ENCODE assay signal across 15 cellular contexts in the genomic region with DNA sequence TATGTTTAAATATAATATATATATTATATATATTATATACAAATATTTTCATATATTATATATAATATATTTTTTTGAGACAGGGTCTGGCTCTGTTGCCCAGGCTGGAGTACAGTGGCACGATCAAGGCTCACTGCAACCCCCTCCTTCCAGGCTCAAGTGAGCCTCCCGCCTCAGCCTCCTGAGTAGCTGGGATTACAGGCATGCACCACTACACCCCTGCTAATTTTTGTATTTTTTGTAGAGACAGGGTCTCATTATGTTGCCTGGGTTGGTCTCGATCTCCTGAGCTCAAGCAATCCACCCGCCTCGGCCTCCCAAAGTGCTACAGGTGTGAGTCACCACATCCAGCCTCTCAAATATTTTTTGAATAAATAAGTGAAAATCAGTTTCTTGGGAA.
DNase-seq lines count a peak whose midpoint lies in the region; ATAC-seq and TF ChIP-seq lines count a peak whose summit lies in the region.
"Had no signal": no experiment of that assay in that cellular context is flagged by ENCODE, and none has a peak within 500 bp of the region (broad histone marks: within the 10 kb centered on the region; RNA-seq: fewer than 3 reads in every experiment).

No MANE protein-coding gene starts in this region.

- H3K9me3 Mint-ChIP-seq in activated naive CD4-positive, alpha-beta T cell treated with anti-CD3 and anti-CD28 coated beads, Interleukin-2, amount 10 ng/mL, durations not matched to agents 7 days and 5 days = no peaks in the 10 kb centered on the region
- H3K9me3 Mint-ChIP-seq in activated naive CD8-positive, alpha-beta T cell treated with anti-CD3 and anti-CD28 coated beads, Interleukin-2, amount 50 U/mL, for 24 hours = no peaks in the 10 kb centered on the region
- H3K9me3 Mint-ChIP-seq: CD8-positive, alpha-beta T cell; H9 had no signal

- peak; percentile 15 for ATAC-seq in activated naive CD8-positive, alpha-beta T cell treated with anti-CD3 and anti-CD28 coated beads, Interleukin-2, amount 50 U/mL, for 24 hours
- no peak for ATAC-seq in HG03135 (IDR thresholded peaks at IDR 0.05; ENCODE audit: unreplicated experiment)
- ATAC-seq: CD8-positive, alpha-beta T cell had no signal

- POLR2A ChIA-PET in HEK293 (lab: Yijun Ruan, JAX) = no interaction called here

- H3K27ac Mint-ChIP-seq in activated naive CD4-positive, alpha-beta T cell treated with anti-CD3 and anti-CD28 coated beads, Interleukin-2, amount 10 ng/mL, durations not matched to agents 7 days and 5 days = no peak overlapping the region
- H3K27ac Mint-ChIP-seq in activated naive CD8-positive, alpha-beta T cell treated with anti-CD3 and anti-CD28 coated beads, Interleukin-2, amount 50 U/mL, for 24 hours = no peak overlapping the region
- H3K27ac Mint-ChIP-seq: CD14-positive monocyte; CD8-positive, alpha-beta T cell; H9 had no signal

- DNase-seq in activated naive CD4-positive, alpha-beta T cell treated with anti-CD3 and anti-CD28 coated beads, Interleukin-2, amount 10 ng/mL, durations not matched to agents 7 days and 5 days = peak; percentile 29
- DNase-seq in activated naive CD4-positive, alpha-beta T cell treated with Interleukin-2 at 50 U/mL for 16 hours = no peak
- DNase-seq in M059J (ENCODE audit: low read depth) (peak; percentile 12), superior temporal gyrus (ENCODE audit: extremely low spot score) (no peak)
- no peak for DNase-seq in activated naive CD8-positive, alpha-beta T cell treated with anti-CD3 and anti-CD28 coated beads, Interleukin-2, amount 50 U/mL, for 24 hours
- DNase-seq: CD8-positive, alpha-beta T cell; COR-L47; DMS153; DMS79 treated with DMSO at 0.1 percent for 48 hours; EL; GOT3; H9 had no signal

- peaks cover 11% of the 10 kb centered on the region for H3K27me3 Mint-ChIP-seq in activated naive CD4-positive, alpha-beta T cell treated with anti-CD3 and anti-CD28 coated beads, Interleukin-2, amount 10 ng/mL, durations not matched to agents 7 days and 5 days
- no peaks in the 10 kb centered on the region for H3K27me3 Mint-ChIP-seq in activated naive CD8-positive, alpha-beta T cell treated with anti-CD3 and anti-CD28 coated beads, Interleukin-2, amount 50 U/mL, for 24 hours

- H3K4me1 ChIP-seq in HEK293 (ENCODE audit: control insufficient read depth, insufficient read depth, low read length) = peaks cover 16% of the 10 kb centered on the region

- CTCF ChIA-PET in activated naive CD4-positive, alpha-beta T cell treated with anti-CD3 and anti-CD28 coated beads, Interleukin-2, amount 10 ng/mL, durations not matched to agents 7 days and 5 days (lab: Charles Lee) = no interaction called here
- CTCF ChIA-PET in HEK293 (lab: Yijun Ruan, JAX) = no interaction called here

- no peak overlapping the region for H3K27ac ChIP-seq in HEK293 (ENCODE audit: extremely low read depth, low read depth, low read length)

- no peak overlapping the region for H3K4me3 Mint-ChIP-seq in activated naive CD4-positive, alpha-beta T cell treated with anti-CD3 and anti-CD28 coated beads, Interleukin-2, amount 10 ng/mL, durations not matched to agents 7 days and 5 days
- H3K4me3 Mint-ChIP-seq in activated naive CD8-positive, alpha-beta T cell treated with anti-CD3 and anti-CD28 coated beads, Interleukin-2, amount 50 U/mL, for 24 hours = no peak overlapping the region
- H3K4me3 Mint-ChIP-seq: CD14-positive monocyte; CD8-positive, alpha-beta T cell; H9 had no signal

- no peak overlapping the region for H3K4me3 ChIP-seq in HEK293 (ENCODE audit: low read depth, low read length)

- no peaks in the 10 kb centered on the region for H3K4me1 Mint-ChIP-seq in activated naive CD4-positive, alpha-beta T cell treated with anti-CD3 and anti-CD28 coated beads, Interleukin-2, amount 10 ng/mL, durations not matched to agents 7 days and 5 days
- no peaks in the 10 kb centered on the region for H3K4me1 Mint-ChIP-seq in activated naive CD8-positive, alpha-beta T cell treated with anti-CD3 and anti-CD28 coated beads, Interleukin-2, amount 50 U/mL, for 24 hours
- H3K4me1 Mint-ChIP-seq: CD14-positive monocyte had no signal

- TF ChIP-seq CTCF in HEK293 (tag by site-specific recombination; IDR thresholded peaks at IDR 0.05) = no peak

- H3K36me3 ChIP-seq in HEK293 (ENCODE audit: control insufficient read depth in 2 of 2, insufficient read depth in 1 of 2, low read length in 2 of 2) = no peaks in the 10 kb centered on the region

- no peaks in the 10 kb centered on the region for H3K36me3 Mint-ChIP-seq in activated naive CD4-positive, alpha-beta T cell treated with anti-CD3 and anti-CD28 coated beads, Interleukin-2, amount 10 ng/mL, durations not matched to agents 7 days and 5 days
- no peaks in the 10 kb centered on the region for H3K36me3 Mint-ChIP-seq in activated naive CD8-positive, alpha-beta T cell treated with anti-CD3 and anti-CD28 coated beads, Interleukin-2, amount 50 U/mL, for 24 hours (ENCODE audit: low read depth)
- H3K36me3 Mint-ChIP-seq: CD14-positive monocyte; CD8-positive, alpha-beta T cell had no signal

- H3K9me3 ChIP-seq in HEK293 (ENCODE audit: control insufficient read depth, insufficient read depth, low read depth, low read length) = no peaks in the 10 kb centered on the region

TF ChIP-seq in HEK293, 187 proteins besides CTCF, POLR2A, EP300 and RAD21:
- TF ChIP-seq SCRT2 (tag by site-specific recombination; IDR thresholded peaks at IDR 0.05) = 0 out of 2 replicates have a peak, but pooled peaks have one; percentile 41
- no peak for TF ChIP-seq SETDB1 (IDR thresholded peaks at IDR 0.05; ENCODE audit: insufficient read length, low read length)
- TF ChIP-seq SCRT1 (tag by site-specific recombination; IDR thresholded peaks at IDR 0.05; ENCODE audit: borderline replicate concordance) = 0 out of 2 replicates have a peak, but pooled peaks have one; percentile 18
TF ChIP-seq in HEK293: peak in this region for 2.

Comparison
In these comparisons a context has a peak if more than half of its experiments do, and no peak if none do; other contexts are left out.
1. DNase-seq: peak in activated naive CD4-positive, alpha-beta T cell treated with anti-CD3 and anti-CD28 coated beads, Interleukin-2, amount 10 ng/mL, durations not matched to agents 7 days and 5 days (single experiment) and M059J (single experiment); none in activated naive CD4-positive, alpha-beta T cell treated with Interleukin-2 at 50 U/mL for 16 hours (single experiment), activated naive CD8-positive, alpha-beta T cell treated with anti-CD3 and anti-CD28 coated beads, Interleukin-2, amount 50 U/mL, for 24 hours (single experiment) and superior temporal gyrus (single experiment).